ENCODE assay signal across 10 cellular contexts in genomic region chr1:25360596-25361581, GRCh38. TPM values are rescaled to one million over a fixed set of nuclear protein-coding genes. Genes with fewer than 3 reads are reported as not detected.
DNase-seq lines count a peak whose midpoint lies in the region; ATAC-seq, FAIRE-seq and TF ChIP-seq lines count a peak whose summit lies in the region.
"Had no signal": no experiment of that assay in that cellular context is flagged by ENCODE, and none has a peak within 500 bp of the region (broad histone marks: within the 10 kb centered on the region; RNA-seq: fewer than 3 reads in every experiment).

No MANE protein-coding gene starts in this region.

- FAIRE-seq in RCC 7860 (lab: Jason Lieb, UNC), result peak; percentile 48
- FAIRE-seq: colon had no signal

- H3K4me3 ChIP-seq in neutrophil (ENCODE audit: low read depth in 1 of 2, low read length in 1 of 2), result no peak overlapping the region

- no peaks in the 10 kb centered on the region for H3K4me1 ChIP-seq in neutrophil (ENCODE audit: control insufficient read depth in 1 of 2, insufficient read depth in 1 of 2, low read depth in 1 of 2, low read length in 1 of 2)

- DNase-seq in GM03348 (ENCODE audit: low spot score) (peak; percentile 46), RCC 7860 (ENCODE audit: low spot score) (peak; percentile 66), dermis blood vessel endothelial cell (peak; percentile 83), NCI-H2227 treated with DMSO at 0.1 percent for 48 hours (lab: John Stamatoyannopoulos, UW) (no peak), cerebellum (ENCODE audit: low spot score) (no peak)
- DNase-seq: retina had no signal

- peaks cover 64% of the 10 kb centered on the region for H3K36me3 ChIP-seq in neutrophil

- no peaks in the 10 kb centered on the region for H3K9me3 ChIP-seq in neutrophil

- H3K27ac ChIP-seq in neutrophil, result peak overlapping the region; percentile 41

- no peaks in the 10 kb centered on the region for H3K27me3 ChIP-seq in neutrophil

- no peak for ATAC-seq in GM21526 (IDR thresholded peaks at IDR 0.05; ENCODE audit: low FRiP score, unreplicated experiment)
- no peak for ATAC-seq in HG03159 (IDR thresholded peaks at IDR 0.05; ENCODE audit: unreplicated experiment)

- no peak for TF ChIP-seq CTCF in neutrophil (IDR thresholded peaks at IDR 0.05)

RNA-seq across cellular contexts. Expression of gene TMEM50A, which starts 22.8 kb away (rescaled TPM):
- total RNA-seq in dermis blood vessel endothelial cell (171 and 248 TPM in 2 replicates), cerebellum (65.5 TPM)

RNA-seq across cellular contexts. Expression of gene RHCE, which starts 59.7 kb away (rescaled TPM):
- total RNA-seq in dermis blood vessel endothelial cell (0.34 and 0.93 TPM in 2 replicates), cerebellum (0.18 TPM)

Comparison
In these comparisons a context has a peak if more than half of its experiments do, and no peak if none do; other contexts are left out.
1. DNase-seq: peak in GM03348 (single experiment), RCC 7860 (single experiment) and dermis blood vessel endothelial cell (single experiment); none in NCI-H2227 treated with DMSO at 0.1 percent for 48 hours (single experiment) and cerebellum (single experiment).